ENCODE assay signal across 23 cellular contexts in genomic region chr2:43880471-43880870, GRCh38. TPM values are rescaled to one million over a fixed set of nuclear protein-coding genes. Genes with fewer than 3 reads are reported as not detected.
"Had no signal": no experiment of that assay in that cellular context is flagged by ENCODE, and none has a peak within 500 bp of the region (broad histone marks: within the 10 kb centered on the region; RNA-seq: fewer than 3 reads in every experiment).

No MANE protein-coding gene starts in this region.

- FAIRE-seq: RCC 7860 had no signal

- DNase-seq: KBM-7, MV-4-11, NCI-H1048, NCI-H1105 treated with DMSO at 0.1 percent for 48 hours, NCI-H1417 treated with DMSO at 0.1 percent for 48 hours, NCI-H1694, NCI-H187 treated with DMSO at 0.1 percent for 48 hours, NCI-H2029 treated with DMSO at 0.1 percent for 48 hours, NCI-H2171 treated with DMSO at 0.1 percent for 48 hours, NCI-H345, NCI-H446 treated with DMSO at 0.1 percent for 48 hours, NCI-H510A treated with DMSO at 0.1 percent for 48 hours, NCI-H526 treated with DMSO at 0.1 percent for 48 hours, NCI-H774, Right ventricle myocardium superior, RPMI8226, SIG-M5 had no signal

- H3K36me3 ChIP-seq: SJSA1 had no signal

- H3K27me3 ChIP-seq: SJSA1 had no signal

- H3K9me3 ChIP-seq: SJSA1 had no signal

- H3K27ac ChIP-seq: SJSA1, SK-N-MC had no signal

- H3K4me3 ChIP-seq: SJSA1, SK-N-MC had no signal

RNA-seq across cellular contexts. Expression of gene ABCG8, which starts 41.7 kb away (rescaled TPM):
- total RNA-seq: HT1080, LHCN-M2, MCF 10A, SJSA1 had no signal

RNA-seq across cellular contexts. Expression of gene ABCG5, which starts 41.8 kb away (rescaled TPM):
- total RNA-seq: HT1080, LHCN-M2, MCF 10A, Right ventricle myocardium superior, SJSA1 had no signal
